In genomic region chr13:23069571-23069970, GRCh38 we compare ENCODE assay signal across 22 cellular contexts.
DNase-seq lines count a peak whose midpoint lies in the region; ATAC-seq and TF ChIP-seq lines count a peak whose summit lies in the region.
"Had no signal": no experiment of that assay in that cellular context is flagged by ENCODE, and none has a peak within 500 bp of the region (broad histone marks: within the 10 kb centered on the region; RNA-seq: fewer than 3 reads in every experiment).

No MANE protein-coding gene starts in this region.

- H3K27me3 ChIP-seq in BJ (ENCODE audit: control insufficient read depth, insufficient read depth, low read length): no peaks in the 10 kb centered on the region
- H3K27me3 ChIP-seq: body of pancreas, stomach, uterus had no signal

- H3K4me3 ChIP-seq in BJ (ENCODE audit: low read depth, low read length) (no peak overlapping the region), epithelial cell of proximal tubule (ENCODE audit: low read depth, low read length) (no peak overlapping the region)
- H3K4me3 ChIP-seq: body of pancreas, stomach, uterus had no signal

- CTCF ChIA-PET in BJ (lab: Yijun Ruan, JAX): no interaction called here

- TF ChIP-seq CTCF in BJ (IDR thresholded peaks at IDR 0.05; ENCODE audit: insufficient read depth, low read depth, low read length) (no peak), epithelial cell of proximal tubule (conservative IDR thresholded peaks at IDR 0.05; ENCODE audit: low read depth, low read length) (no peak)

- no peaks in the 10 kb centered on the region for H3K36me3 ChIP-seq in BJ (ENCODE audit: control insufficient read depth, insufficient read depth, low read length)
- H3K36me3 ChIP-seq: stomach, uterus had no signal

- DNase-seq in BJ (ENCODE audit: low read depth) (peak; percentile 39), LHCN-M2 (ENCODE audit: low read depth) (peak; percentile 88), epithelial cell of proximal tubule (ENCODE audit: low read depth) (peak; percentile 20), non-pigmented ciliary epithelial cell (ENCODE audit: low read depth) (peak; percentile 36), NCI-H128 (lab: John Stamatoyannopoulos, UW; ENCODE audit: unreplicated experiment) (no peak)
- DNase-seq in stimulated activated CD8-positive, alpha-beta memory T cell treated with anti-CD3 and anti-CD28 coated beads, Interleukin-4, amount 100 ng/mL, for 48 hours: no peak
- DNase-seq in stimulated activated CD4-positive, alpha-beta T cell treated with anti-CD3 and anti-CD28 coated beads, Interleukin-1b, Interleukin-23, amount 100 ng/mL, for 48 hours: no peak
- DNase-seq: activated B cell treated with CpG ODN at 0.5 μM for 24 hours; activated CD8-positive, alpha-beta memory T cell treated with anti-CD3 and anti-CD28 coated beads, Interleukin-2, amount 10 ng/mL, durations not matched to agents 7 days and 5 days; activated gamma-delta T cell treated with Interleukin-2 at 50 U/mL for 16 hours; body of pancreas; CD4-positive, alpha-beta memory T cell; glutamatergic neuron; islet precursor cell; Karpas-422; NCI-H187; NCI-H526; stimulated activated CD4-positive, alpha-beta T cell treated with anti-CD3 and anti-CD28 coated beads, Interleukin-12 subunit alpha, Interleukin-12 subunit beta, amount 100 ng/mL, for 4 hours; stomach; T-cell; uterus had no signal

- ATAC-seq in GM19328 (IDR thresholded peaks at IDR 0.05; ENCODE audit: unreplicated experiment): no peak
- ATAC-seq: activated CD8-positive, alpha-beta memory T cell treated with anti-CD3 and anti-CD28 coated beads, Interleukin-2, amount 10 ng/mL, durations not matched to agents 7 days and 5 days; body of pancreas; T-cell had no signal

- POLR2A ChIA-PET in BJ (lab: Charles Lee): no interaction called here

Comparison
In these comparisons a context has a peak if more than half of its experiments do, and no peak if none do; other contexts are left out.
1. DNase-seq: peak in BJ (single experiment), LHCN-M2 (single experiment), epithelial cell of proximal tubule (single experiment) and non-pigmented ciliary epithelial cell (single experiment); none in stimulated activated CD8-positive, alpha-beta memory T cell treated with anti-CD3 and anti-CD28 coated beads, Interleukin-4, amount 100 ng/mL, for 48 hours (single experiment), NCI-H128 (single experiment) and stimulated activated CD4-positive, alpha-beta T cell treated with anti-CD3 and anti-CD28 coated beads, Interleukin-1b, Interleukin-23, amount 100 ng/mL, for 48 hours (single experiment).